8 cellular contexts compared by ENCODE assay signal in genomic region chr1:121516279-121516967, GRCh38.
A peak's percentile ranks its signal among the peaks of the same experiment; 100 is the strongest.
DNase-seq lines count a peak whose midpoint lies in the region; ATAC-seq and TF ChIP-seq lines count a peak whose summit lies in the region.

No MANE protein-coding gene starts in this region.

- H3K36me3 ChIP-seq in GM23338 (ENCODE audit: insufficient read depth) (no peaks in the 10 kb centered on the region), mesenchymal stem cell (ENCODE audit: control insufficient read depth in 1 of 2, insufficient read depth in 2 of 2, low read depth in 1 of 2, low read length in 2 of 2) (no peaks in the 10 kb centered on the region)

- H3K4me2 ChIP-seq in GM23338: no peak overlapping the region
- no peak overlapping the region for H3K4me2 ChIP-seq in mesenchymal stem cell (ENCODE audit: low read length, poor library complexity, severe bottlenecking)

- peaks cover 58% of the 10 kb centered on the region for H3K4me1 Mint-ChIP-seq in T-helper 2 cell treated with Interferon-gamma antibody and Interleukin-4, amounts not matched to agents 5 μg/mL and 100 μg/mL, for 36 hours (ENCODE audit: low read depth)
- H3K4me1 Mint-ChIP-seq in GM23338: peaks cover 18% of the 10 kb centered on the region

- ATAC-seq in HG03159 (IDR thresholded peaks at IDR 0.05; ENCODE audit: unreplicated experiment): peak; percentile 87
- no peak for ATAC-seq in GM23338

- DNase-seq in activated naive CD4-positive, alpha-beta T cell treated with Interleukin-2 at 50 U/mL for 16 hours: peak; percentile 20
- no peak for DNase-seq in activated naive CD4-positive, alpha-beta T cell (lab: John Stamatoyannopoulos, UW)
- peak; percentile 51 for DNase-seq in T-helper 2 cell treated with Interferon-gamma antibody and Interleukin-4, amounts not matched to agents 5 μg/mL and 100 μg/mL, for 36 hours (ENCODE audit: low spot score)
- DNase-seq in medulla oblongata (ENCODE audit: extremely low spot score) (peak; percentile 76), GM03348 (ENCODE audit: low spot score) (no peak), GM23338 (ENCODE audit: low spot score) (no peak), mesenchymal stem cell (no peak)

- no peaks in the 10 kb centered on the region for H4K20me1 ChIP-seq in GM23338 (replicated peaks; ENCODE audit: insufficient read depth)

- H3K9me3 ChIP-seq in mesenchymal stem cell (ENCODE audit: control insufficient read depth, low read length): peaks cover 8% of the 10 kb centered on the region

- H3K79me1 ChIP-seq in mesenchymal stem cell (replicated peaks; ENCODE audit: low read length, poor library complexity, severe bottlenecking): no peaks in the 10 kb centered on the region

- no peak overlapping the region for H2BK120ac ChIP-seq in mesenchymal stem cell (ENCODE audit: low read depth, low read length)

- H3K27ac ChIP-seq in GM23338 (ENCODE audit: low read depth) (no peak overlapping the region), mesenchymal stem cell (ENCODE audit: low read length, poor library complexity, severe bottlenecking) (no peak overlapping the region)

- H3K27me3 Mint-ChIP-seq in T-helper 2 cell treated with Interferon-gamma antibody and Interleukin-4, amounts not matched to agents 5 μg/mL and 100 μg/mL, for 36 hours (ENCODE audit: low read depth): no peaks in the 10 kb centered on the region
- peaks cover 19% of the 10 kb centered on the region for H3K27me3 Mint-ChIP-seq in GM23338 (ENCODE audit: insufficient read depth, low read depth, poor library complexity)

- H3K4me3 ChIP-seq in GM23338 (no peak overlapping the region), mesenchymal stem cell (ENCODE audit: insufficient read depth in 1 of 2, low read depth in 1 of 2, low read length in 2 of 2) (no peak overlapping the region)

- H3K36me3 Mint-ChIP-seq in T-helper 2 cell treated with Interferon-gamma antibody and Interleukin-4, amounts not matched to agents 5 μg/mL and 100 μg/mL, for 36 hours (ENCODE audit: low read depth): peaks cover 33% of the 10 kb centered on the region
- peaks cover 3% of the 10 kb centered on the region; the same call in 1 of the 3 replicates for H3K36me3 Mint-ChIP-seq in GM23338 (ENCODE audit: low read depth)

- TF ChIP-seq CTCF in GM23338 (conservative IDR thresholded peaks at IDR 0.05; ENCODE audit: low read depth in 2 of 2): no peak

- H4K8ac ChIP-seq in mesenchymal stem cell (ENCODE audit: low read length): no peak overlapping the region

- no peak overlapping the region for H2BK15ac ChIP-seq in mesenchymal stem cell (ENCODE audit: low read depth, poor library complexity, severe bottlenecking)

- no peak overlapping the region for H3K23ac ChIP-seq in mesenchymal stem cell (ENCODE audit: low read length in 2 of 2)

- 98% methylated on average over 6 of the region's 8 CpGs for WGBS in mesenchymal stem cell

- peak overlapping the region; percentile 93 for H3K27ac Mint-ChIP-seq in T-helper 2 cell treated with Interferon-gamma antibody and Interleukin-4, amounts not matched to agents 5 μg/mL and 100 μg/mL, for 36 hours
- no peak overlapping the region for H3K27ac Mint-ChIP-seq in GM23338

- no peaks in the 10 kb centered on the region for H3K79me2 ChIP-seq in GM23338 (replicated peaks; ENCODE audit: insufficient read depth)

- H3K9me3 Mint-ChIP-seq in T-helper 2 cell treated with Interferon-gamma antibody and Interleukin-4, amounts not matched to agents 5 μg/mL and 100 μg/mL, for 36 hours: peaks cover 33% of the 10 kb centered on the region
- peaks cover 21% of the 10 kb centered on the region for H3K9me3 Mint-ChIP-seq in GM23338

- H3K9me2 ChIP-seq in GM23338 (ENCODE audit: insufficient read depth): no peaks in the 10 kb centered on the region

- no peak overlapping the region for H3K18ac ChIP-seq in mesenchymal stem cell (ENCODE audit: low read depth in 1 of 2, low read length in 2 of 2)

- H2BK12ac ChIP-seq in mesenchymal stem cell (ENCODE audit: low read length in 2 of 2): no peak overlapping the region

- H3K27me3 ChIP-seq in GM23338 (ENCODE audit: insufficient read depth): peaks cover 8% of the 10 kb centered on the region
- peaks cover 0 to 37% of the 10 kb centered on the region in 2 experiments for H3K27me3 ChIP-seq in mesenchymal stem cell (ENCODE audit: control insufficient read depth in 1 of 2, insufficient read depth in 1 of 2, low read length in 2 of 2)

- H3K14ac ChIP-seq in mesenchymal stem cell (ENCODE audit: low read length in 2 of 2): no peak overlapping the region

- H3K4me1 ChIP-seq in GM23338 (ENCODE audit: insufficient read depth) (peaks cover 9% of the 10 kb centered on the region; the same call in 1 of the 2 replicates), mesenchymal stem cell (ENCODE audit: control insufficient read depth, insufficient read depth, low read depth, low read length) (peaks cover 8% of the 10 kb centered on the region)

- H3F3A ChIP-seq in GM23338 (replicated peaks; ENCODE audit: low read depth): no peaks in the 10 kb centered on the region

- no peak overlapping the region for H2AK5ac ChIP-seq in mesenchymal stem cell (ENCODE audit: low read length, severe bottlenecking)

- H3K4ac ChIP-seq in mesenchymal stem cell (ENCODE audit: low read depth in 1 of 2, low read length in 2 of 2): no peak overlapping the region

- H3K9ac ChIP-seq in mesenchymal stem cell (ENCODE audit: low read length): no peak overlapping the region

- H3K4me3 Mint-ChIP-seq in T-helper 2 cell treated with Interferon-gamma antibody and Interleukin-4, amounts not matched to agents 5 μg/mL and 100 μg/mL, for 36 hours: peak overlapping the region; percentile 91
- H3K4me3 Mint-ChIP-seq in GM23338: no peak overlapping the region

- no peak overlapping the region for H4K91ac ChIP-seq in mesenchymal stem cell (ENCODE audit: low read length)

- H2AFZ ChIP-seq in GM23338 (no peak overlapping the region), mesenchymal stem cell (ENCODE audit: low read depth, low read length) (no peak overlapping the region)

- no peak overlapping the region for H2BK5ac ChIP-seq in mesenchymal stem cell (ENCODE audit: low read depth, low read length, poor library complexity, severe bottlenecking)

TF ChIP-seq in GM23338, 12 proteins besides CTCF, POLR2A, EP300 and RAD21:
- no peak for TF ChIP-seq ZNF331 (CRISPR knock-in tag; IDR thresholded peaks at IDR 0.05; ENCODE audit: low read depth)

Comparison
In these comparisons a context has a peak if more than half of its experiments do, and no peak if none do; other contexts are left out.
1. DNase-seq: peak in activated naive CD4-positive, alpha-beta T cell treated with Interleukin-2 at 50 U/mL for 16 hours (single experiment), T-helper 2 cell treated with Interferon-gamma antibody and Interleukin-4, amounts not matched to agents 5 μg/mL and 100 μg/mL, for 36 hours (single experiment) and medulla oblongata (single experiment); none in activated naive CD4-positive, alpha-beta T cell (0 of 4), GM03348 (single experiment), GM23338 (single experiment) and mesenchymal stem cell (single experiment).